In genomic region chr16:2534335-2534734, GRCh38 we compare ENCODE assay signal across 8 cellular contexts. TPM values are rescaled to one million over a fixed set of nuclear protein-coding genes. Genes with fewer than 3 reads are reported as not detected.
DNase-seq lines count a peak whose midpoint lies in the region; ATAC-seq, FAIRE-seq and TF ChIP-seq lines count a peak whose summit lies in the region.
"Not testable (repeated sequence)": the region's sequence is repeated elsewhere in the genome, so short reads cannot be mapped to it uniquely, and the experiment has no call there.
"Had no signal": no experiment of that assay in that cellular context is flagged by ENCODE, and none has a peak within 500 bp of the region (broad histone marks: within the 10 kb centered on the region; RNA-seq: fewer than 3 reads in every experiment).

No MANE protein-coding gene starts in this region.

- not testable (repeated sequence) for H3K27me3 ChIP-seq in bronchial epithelial cell (ENCODE audit: control insufficient read depth, insufficient read depth, low read length)

- ATAC-seq in memory B cell (ENCODE audit: low read depth): not testable (repeated sequence)

- DNase-seq in CD14-positive monocyte (ENCODE audit: low spot score); activated CD4-positive, alpha-beta T cell treated with anti-CD3 and anti-CD28 coated beads, Interleukin-2, amount 10 ng/mL, durations not matched to agents 24 days and 14 days; activated T-helper 2 cell treated with anti-CD3 and anti-CD28 coated beads, Interferon-gamma antibody, Interleukin-2, Interleukin-4, amounts not matched to agents 10 μg/mL and 5 μg/mL and 100 μg/mL, durations not matched to agents 14 hours and 24 hours and 36 hours (ENCODE audit: low spot score); bronchial epithelial cell (ENCODE audit: low read depth); memory B cell (ENCODE audit: low spot score in 2 of 2); neural crest cell (ENCODE audit: low read depth, low spot score): not testable (repeated sequence)
- DNase-seq in NAMALWA (ENCODE audit: low spot score): peak; percentile 2

- H3K27ac Mint-ChIP-seq in CD14-positive monocyte: peak overlapping the region in 5 of 7 donors; percentile 40 to 98 (median 90)
- not testable (repeated sequence) for H3K27ac Mint-ChIP-seq in activated CD4-positive, alpha-beta T cell treated with anti-CD3 and anti-CD28 coated beads, Interleukin-2, amount 10 ng/mL, durations not matched to agents 24 days and 14 days; neural crest cell (ENCODE audit: unreplicated experiment)
- peak overlapping the region; percentile 66 for H3K27ac Mint-ChIP-seq in activated T-helper 2 cell treated with anti-CD3 and anti-CD28 coated beads, Interferon-gamma antibody, Interleukin-2, Interleukin-4, amounts not matched to agents 10 μg/mL and 5 μg/mL and 100 μg/mL, durations not matched to agents 14 hours and 24 hours and 36 hours
- H3K27ac Mint-ChIP-seq in memory B cell: peak overlapping the region; percentile 75

- TF ChIP-seq CTCF in CD14-positive monocyte (IDR thresholded peaks at IDR 0.05); bronchial epithelial cell (IDR thresholded peaks at IDR 0.05; ENCODE audit: insufficient read depth, low read length, severe bottlenecking); neural crest cell (conservative IDR thresholded peaks at IDR 0.05): not testable (repeated sequence)

- intact Hi-C loops in CD14-positive monocyte (cut with micrococcal nuclease); activated T-helper 2 cell treated with anti-CD3 and anti-CD28 coated beads, Interferon-gamma antibody, Interleukin-2, Interleukin-4, amounts not matched to agents 10 μg/mL and 5 μg/mL and 100 μg/mL, durations not matched to agents 14 hours and 24 hours and 36 hours (cut with micrococcal nuclease): not testable (repeated sequence)
- intact Hi-C loops in activated CD4-positive, alpha-beta T cell treated with anti-CD3 and anti-CD28 coated beads, Interleukin-2, amount 10 ng/mL, durations not matched to agents 24 days and 14 days (cut with micrococcal nuclease): loop anchor here (5.0 to 10.0 kb wide), 4 partner anchors 60 to 310 kb away; partner anchors contain the start of genes E4F1 and ECI1

- H3K4me3 ChIP-seq in bronchial epithelial cell (ENCODE audit: low read depth, low read length): not testable (repeated sequence)

- FAIRE-seq in bronchial epithelial cell (lab: Jason Lieb, UNC): peak; percentile 52

- H3K36me3 ChIP-seq in bronchial epithelial cell (ENCODE audit: control insufficient read depth, insufficient read depth, low read length): not testable (repeated sequence)

- not testable (repeated sequence) for H3K27me3 Mint-ChIP-seq in CD14-positive monocyte (ENCODE audit: low read depth in 3 of 3); activated CD4-positive, alpha-beta T cell treated with anti-CD3 and anti-CD28 coated beads, Interleukin-2, amount 10 ng/mL, durations not matched to agents 24 days and 14 days; activated T-helper 2 cell treated with anti-CD3 and anti-CD28 coated beads, Interferon-gamma antibody, Interleukin-2, Interleukin-4, amounts not matched to agents 10 μg/mL and 5 μg/mL and 100 μg/mL, durations not matched to agents 14 hours and 24 hours and 36 hours (ENCODE audit: low read depth); memory B cell
- peaks cover 17% of the 10 kb centered on the region for H3K27me3 Mint-ChIP-seq in neural crest cell (ENCODE audit: low read depth)

- H3K4me3 Mint-ChIP-seq in CD14-positive monocyte; activated T-helper 2 cell treated with anti-CD3 and anti-CD28 coated beads, Interferon-gamma antibody, Interleukin-2, Interleukin-4, amounts not matched to agents 10 μg/mL and 5 μg/mL and 100 μg/mL, durations not matched to agents 14 hours and 24 hours and 36 hours (ENCODE audit: low read depth): not testable (repeated sequence)
- peak overlapping the region; percentile 63 for H3K4me3 Mint-ChIP-seq in activated CD4-positive, alpha-beta T cell treated with anti-CD3 and anti-CD28 coated beads, Interleukin-2, amount 10 ng/mL, durations not matched to agents 24 days and 14 days
- peak overlapping the region; percentile 56 for H3K4me3 Mint-ChIP-seq in memory B cell
- H3K4me3 Mint-ChIP-seq in neural crest cell: peak overlapping the region; percentile 76

- peaks cover 17 to 27% of the 10 kb centered on the region in 2 donors for H3K36me3 Mint-ChIP-seq in CD14-positive monocyte
- H3K36me3 Mint-ChIP-seq in activated CD4-positive, alpha-beta T cell treated with anti-CD3 and anti-CD28 coated beads, Interleukin-2, amount 10 ng/mL, durations not matched to agents 24 days and 14 days (ENCODE audit: low read depth); activated T-helper 2 cell treated with anti-CD3 and anti-CD28 coated beads, Interferon-gamma antibody, Interleukin-2, Interleukin-4, amounts not matched to agents 10 μg/mL and 5 μg/mL and 100 μg/mL, durations not matched to agents 14 hours and 24 hours and 36 hours (ENCODE audit: low read depth); memory B cell; neural crest cell (ENCODE audit: low read depth): not testable (repeated sequence)

- H3K4me1 Mint-ChIP-seq in CD14-positive monocyte: peaks cover 60% of the 10 kb centered on the region
- peaks cover 26% of the 10 kb centered on the region for H3K4me1 Mint-ChIP-seq in activated CD4-positive, alpha-beta T cell treated with anti-CD3 and anti-CD28 coated beads, Interleukin-2, amount 10 ng/mL, durations not matched to agents 24 days and 14 days
- peaks cover 22% of the 10 kb centered on the region for H3K4me1 Mint-ChIP-seq in activated T-helper 2 cell treated with anti-CD3 and anti-CD28 coated beads, Interferon-gamma antibody, Interleukin-2, Interleukin-4, amounts not matched to agents 10 μg/mL and 5 μg/mL and 100 μg/mL, durations not matched to agents 14 hours and 24 hours and 36 hours (ENCODE audit: low read depth)
- H3K4me1 Mint-ChIP-seq in memory B cell: peaks cover 19% of the 10 kb centered on the region
- H3K4me1 Mint-ChIP-seq in neural crest cell: peaks cover 42% of the 10 kb centered on the region

- H3K9me3 Mint-ChIP-seq in CD14-positive monocyte; activated CD4-positive, alpha-beta T cell treated with anti-CD3 and anti-CD28 coated beads, Interleukin-2, amount 10 ng/mL, durations not matched to agents 24 days and 14 days; activated T-helper 2 cell treated with anti-CD3 and anti-CD28 coated beads, Interferon-gamma antibody, Interleukin-2, Interleukin-4, amounts not matched to agents 10 μg/mL and 5 μg/mL and 100 μg/mL, durations not matched to agents 14 hours and 24 hours and 36 hours; memory B cell; neural crest cell: not testable (repeated sequence)

RNA-seq across cellular contexts. Expression of gene CEMP1, which starts 3.1 kb away (rescaled TPM):
- polyA plus RNA-seq in CD14-positive monocyte: under 1 TPM in 1 of 2 donors, not detected in 1; 0.56 TPM
- 0.24 TPM in 1 of 2 replicates, not detected in the other for total RNA-seq in activated CD4-positive, alpha-beta T cell treated with anti-CD3 and anti-CD28 coated beads, Interleukin-2, amount 10 ng/mL, durations not matched to agents 24 days and 14 days
- 0.25 TPM in 1 of 2 replicates, not detected in the other for total RNA-seq in activated T-helper 2 cell treated with anti-CD3 and anti-CD28 coated beads, Interferon-gamma antibody, Interleukin-2, Interleukin-4, amounts not matched to agents 10 μg/mL and 5 μg/mL and 100 μg/mL, durations not matched to agents 14 hours and 24 hours and 36 hours
- total RNA-seq in bronchial epithelial cell (0.26 TPM in 1 of 2 replicates, not detected in the other), neural crest cell (not detected in 2 replicates)
- total RNA-seq: A673 had no signal

RNA-seq across cellular contexts. Expression of gene PDPK1, which starts 3.5 kb away (rescaled TPM):
- 10 to 100 TPM; 35.6 to 38.6 TPM for polyA plus RNA-seq in CD14-positive monocyte
- 50.7 and 51.9 TPM in 2 replicates for total RNA-seq in activated CD4-positive, alpha-beta T cell treated with anti-CD3 and anti-CD28 coated beads, Interleukin-2, amount 10 ng/mL, durations not matched to agents 24 days and 14 days
- 45.7 and 48.5 TPM in 2 replicates for total RNA-seq in activated T-helper 2 cell treated with anti-CD3 and anti-CD28 coated beads, Interferon-gamma antibody, Interleukin-2, Interleukin-4, amounts not matched to agents 10 μg/mL and 5 μg/mL and 100 μg/mL, durations not matched to agents 14 hours and 24 hours and 36 hours
- total RNA-seq in bronchial epithelial cell: 11.8 and 17.7 TPM in 2 replicates
- total RNA-seq in neural crest cell: 34.2 and 37.5 TPM in 2 replicates

RNA-seq across cellular contexts. Expression of gene AMDHD2, which starts 14.2 kb away (rescaled TPM):
- polyA plus RNA-seq in CD14-positive monocyte: 1 to 10 TPM; 6.9 to 8.4 TPM
- total RNA-seq in activated CD4-positive, alpha-beta T cell treated with anti-CD3 and anti-CD28 coated beads, Interleukin-2, amount 10 ng/mL, durations not matched to agents 24 days and 14 days: 34.1 and 37.5 TPM in 2 replicates
- 29.3 and 30.1 TPM in 2 replicates for total RNA-seq in activated T-helper 2 cell treated with anti-CD3 and anti-CD28 coated beads, Interferon-gamma antibody, Interleukin-2, Interleukin-4, amounts not matched to agents 10 μg/mL and 5 μg/mL and 100 μg/mL, durations not matched to agents 14 hours and 24 hours and 36 hours
- total RNA-seq in bronchial epithelial cell: 27.7 and 35.8 TPM in 2 replicates
- 50.9 and 58.3 TPM in 2 replicates for total RNA-seq in neural crest cell

RNA-seq across cellular contexts. Expression of gene ATP6V0C, which starts 20.6 kb away (rescaled TPM):
- 100 to 1,000 TPM; 176 to 187 TPM for polyA plus RNA-seq in CD14-positive monocyte
- 105 and 122 TPM in 2 replicates for total RNA-seq in activated CD4-positive, alpha-beta T cell treated with anti-CD3 and anti-CD28 coated beads, Interleukin-2, amount 10 ng/mL, durations not matched to agents 24 days and 14 days
- total RNA-seq in activated T-helper 2 cell treated with anti-CD3 and anti-CD28 coated beads, Interferon-gamma antibody, Interleukin-2, Interleukin-4, amounts not matched to agents 10 μg/mL and 5 μg/mL and 100 μg/mL, durations not matched to agents 14 hours and 24 hours and 36 hours: 114 and 119 TPM in 2 replicates
- 7.9 and 13.2 TPM in 2 replicates for total RNA-seq in bronchial epithelial cell
- 154 and 159 TPM in 2 replicates for total RNA-seq in neural crest cell

RNA-seq across cellular contexts. Expression of gene TBC1D24, which starts 59.4 kb away (rescaled TPM):
- 1 to 10 TPM in 1 of 2 donors, under 1 TPM in 1; 0.76 to 2.1 TPM for polyA plus RNA-seq in CD14-positive monocyte
- 16.6 and 20.9 TPM in 2 replicates for total RNA-seq in activated CD4-positive, alpha-beta T cell treated with anti-CD3 and anti-CD28 coated beads, Interleukin-2, amount 10 ng/mL, durations not matched to agents 24 days and 14 days
- total RNA-seq in activated T-helper 2 cell treated with anti-CD3 and anti-CD28 coated beads, Interferon-gamma antibody, Interleukin-2, Interleukin-4, amounts not matched to agents 10 μg/mL and 5 μg/mL and 100 μg/mL, durations not matched to agents 14 hours and 24 hours and 36 hours: 19.6 and 21.4 TPM in 2 replicates
- total RNA-seq in bronchial epithelial cell (4.7 and 5.4 TPM in 2 replicates), neural crest cell (30.0 and 32.5 TPM in 2 replicates)
